8 cellular contexts compared by ENCODE assay signal in the genomic region with DNA sequence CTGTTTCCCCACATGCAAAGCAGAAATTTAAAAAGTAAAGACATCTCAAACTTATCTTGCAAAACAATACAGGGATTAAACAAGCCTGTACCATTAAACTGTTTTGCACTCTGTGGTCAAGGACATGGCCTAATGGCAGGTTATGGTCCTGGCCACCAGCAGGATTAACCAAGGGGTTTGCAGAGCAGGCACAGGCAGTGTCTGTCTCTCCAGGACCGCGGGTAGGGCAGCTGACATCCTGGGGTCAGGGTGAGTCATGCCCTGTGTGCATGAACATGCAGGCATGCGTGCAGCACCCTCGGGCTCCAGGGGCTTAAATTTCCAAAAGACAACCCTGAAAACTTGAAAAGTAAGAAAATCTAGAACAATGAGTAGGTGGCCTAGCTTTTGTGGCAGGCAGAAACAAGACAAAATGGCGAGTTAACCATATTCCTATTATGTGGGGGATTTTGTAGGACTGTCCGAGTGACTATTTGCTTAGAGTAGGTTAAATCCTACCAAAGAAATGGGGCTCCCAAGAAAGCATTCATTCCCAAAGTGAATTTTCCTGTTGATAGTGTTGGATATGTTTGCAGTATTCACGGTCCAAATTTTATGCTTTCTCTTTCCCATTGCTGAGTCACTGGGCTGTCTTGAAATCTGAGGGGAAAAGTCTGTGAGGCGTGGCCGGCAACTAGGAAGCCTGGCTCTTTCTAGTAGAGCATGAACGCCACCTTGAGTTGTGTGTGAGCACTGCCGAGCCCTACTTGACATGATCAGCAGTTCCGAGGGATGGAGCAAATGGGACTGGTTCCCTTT.
DNase-seq lines count a peak whose midpoint lies in the region; ATAC-seq and TF ChIP-seq lines count a peak whose summit lies in the region.

No MANE protein-coding gene starts in this region.

- H3K4me3 ChIP-seq in epithelial cell of esophagus (ENCODE audit: low read length) (peak overlapping the region; percentile 46), mesodermal cell (ENCODE audit: extremely low read depth, insufficient read depth, low read length, poor library complexity, severe bottlenecking) (peak overlapping the region; percentile 24)

- peaks cover 5% of the 10 kb centered on the region for H3K4me1 ChIP-seq in mesodermal cell (ENCODE audit: control insufficient read depth, insufficient read depth, low read length, poor library complexity, severe bottlenecking)

- peak; percentile 17 for TF ChIP-seq CTCF in CD4-positive, alpha-beta T cell (IDR thresholded peaks at IDR 0.05)
- TF ChIP-seq CTCF in epithelial cell of esophagus (IDR thresholded peaks at IDR 0.05; ENCODE audit: insufficient read depth, low read depth, low read length, missing control alignments): peak; percentile 99

- no peaks in the 10 kb centered on the region for H3K9me3 ChIP-seq in CD4-positive, alpha-beta T cell (ENCODE audit: control insufficient read depth, low read length)
- H3K9me3 ChIP-seq in mesodermal cell (ENCODE audit: control insufficient read depth, low read length): no peaks in the 10 kb centered on the region

- no peaks in the 10 kb centered on the region for H3K9me3 Mint-ChIP-seq in CD4-positive, alpha-beta T cell
- H3K9me3 Mint-ChIP-seq in activated CD4-positive, alpha-beta T cell treated with anti-CD3 and anti-CD28 coated beads, Interleukin-2, amount 10 ng/mL, durations not matched to agents 7 days and 5 days: no peaks in the 10 kb centered on the region

- WGBS in mesodermal cell (ENCODE audit: insufficient coverage in 2 of 2), 2 experiments: 2 to 10% methylated on average over 6 to 11 of the region's 12 CpGs

- H3K27me3 ChIP-seq in CD4-positive, alpha-beta T cell (ENCODE audit: control insufficient read depth, insufficient read depth, low read length): no peaks in the 10 kb centered on the region

- ATAC-seq in CD4-positive, alpha-beta T cell (ENCODE audit: poor library complexity): no peak
- ATAC-seq in GM19395 (IDR thresholded peaks at IDR 0.05; ENCODE audit: unreplicated experiment): peak; percentile 98
- ATAC-seq in HG03460 (IDR thresholded peaks at IDR 0.05; ENCODE audit: unreplicated experiment): peak; percentile 94

- no peaks in the 10 kb centered on the region for H3K27me3 Mint-ChIP-seq in CD4-positive, alpha-beta T cell
- H3K27me3 Mint-ChIP-seq in activated CD4-positive, alpha-beta T cell treated with anti-CD3 and anti-CD28 coated beads, Interleukin-2, amount 10 ng/mL, durations not matched to agents 7 days and 5 days: no peaks in the 10 kb centered on the region

- H3K27ac Mint-ChIP-seq in CD4-positive, alpha-beta T cell: no peak overlapping the region
- H3K27ac Mint-ChIP-seq in activated CD4-positive, alpha-beta T cell treated with anti-CD3 and anti-CD28 coated beads, Interleukin-2, amount 10 ng/mL, durations not matched to agents 7 days and 5 days: no peak overlapping the region

- H3K36me3 ChIP-seq in mesodermal cell (ENCODE audit: control insufficient read depth, insufficient read depth, low read length): no peaks in the 10 kb centered on the region

- peak in 3 of 10 experiments; percentile 5 to 9 (median 9) for DNase-seq in CD4-positive, alpha-beta T cell
- DNase-seq in NCI-H446 treated with DMSO at 0.1 percent for 48 hours (lab: John Stamatoyannopoulos, UW) (peak; percentile 54), epithelial cell of esophagus (ENCODE audit: low read depth) (peak; percentile 94)
- DNase-seq in activated CD4-positive, alpha-beta T cell treated with anti-CD3 and anti-CD28 coated beads, Interleukin-2, amount 10 ng/mL, durations not matched to agents 7 days and 5 days: peak; percentile 67
- DNase-seq in stimulated activated CD8-positive, alpha-beta memory T cell treated with anti-CD3 and anti-CD28 coated beads, Interleukin-4, amount 100 ng/mL, for 24 hours (ENCODE audit: low read depth): peak; percentile 26

- peaks cover 7% of the 10 kb centered on the region for H3K4me1 Mint-ChIP-seq in CD4-positive, alpha-beta T cell (ENCODE audit: low read depth)
- H3K4me1 Mint-ChIP-seq in activated CD4-positive, alpha-beta T cell treated with anti-CD3 and anti-CD28 coated beads, Interleukin-2, amount 10 ng/mL, durations not matched to agents 7 days and 5 days: peaks cover 23% of the 10 kb centered on the region

- no peak overlapping the region for H3K27ac ChIP-seq in CD4-positive, alpha-beta T cell (ENCODE audit: low read depth, low read length)
- H3K27ac ChIP-seq in mesodermal cell (ENCODE audit: low read depth, low read length, severe bottlenecking): peak overlapping the region; percentile 96

- no peak overlapping the region for H3K4me3 Mint-ChIP-seq in CD4-positive, alpha-beta T cell
- H3K4me3 Mint-ChIP-seq in activated CD4-positive, alpha-beta T cell treated with anti-CD3 and anti-CD28 coated beads, Interleukin-2, amount 10 ng/mL, durations not matched to agents 7 days and 5 days: peak overlapping the region; percentile 0

- no peaks in the 10 kb centered on the region for H3K36me3 Mint-ChIP-seq in CD4-positive, alpha-beta T cell (ENCODE audit: low read depth)
- no peaks in the 10 kb centered on the region for H3K36me3 Mint-ChIP-seq in activated CD4-positive, alpha-beta T cell treated with anti-CD3 and anti-CD28 coated beads, Interleukin-2, amount 10 ng/mL, durations not matched to agents 7 days and 5 days (ENCODE audit: low read depth)

- CTCF ChIA-PET in CD4-positive, alpha-beta T cell (lab: Charles Lee): no interaction called here
- CTCF ChIA-PET in activated CD4-positive, alpha-beta T cell treated with anti-CD3 and anti-CD28 coated beads, Interleukin-2, amount 10 ng/mL, durations not matched to agents 7 days and 5 days (lab: Charles Lee): no interaction called here

- intact Hi-C loops in CD4-positive, alpha-beta T cell (cut with DNase I, micrococcal nuclease): loop anchor here in 1 of 2 experiments (10.0 kb wide), 1 partner anchor 945 kb away; no protein-coding TSS in a partner anchor

- POLR2A ChIA-PET in CD4-positive, alpha-beta T cell (lab: Charles Lee): no interaction called here
- POLR2A ChIA-PET in activated CD4-positive, alpha-beta T cell treated with anti-CD3 and anti-CD28 coated beads, Interleukin-2, amount 10 ng/mL, durations not matched to agents 7 days and 5 days (lab: Charles Lee): no interaction called here
